Comparison of ENCODE assay signal across 1 cellular context in genomic region chr11:61999141-61999975, GRCh38.
TF ChIP-seq lines count a peak whose summit lies in the region.

No MANE protein-coding gene starts in this region.

TF ChIP-seq in HepG2, 621 proteins besides CTCF, POLR2A, EP300 and RAD21 (continued from another document and continues in another):
- TF ChIP-seq ARID3A (IDR thresholded peaks at IDR 0.05; ENCODE audit: low read depth, low read length) = no peak
- no peak for TF ChIP-seq DNMT3B (CRISPR knock-in tag; conservative IDR thresholded peaks at IDR 0.05)
- peak; percentile 61; the same call in 1 of the 2 replicates for TF ChIP-seq ZMYM2 (CRISPR knock-in tag; IDR thresholded peaks at IDR 0.05)
- no peak for TF ChIP-seq ZNF17 (CRISPR knock-in tag; IDR thresholded peaks at IDR 0.05)
- TF ChIP-seq FOSL1 (CRISPR knock-in tag; IDR thresholded peaks at IDR 0.05; ENCODE audit: borderline replicate concordance) = no peak
- TF ChIP-seq ZNF136 (CRISPR knock-in tag; IDR thresholded peaks at IDR 0.05; ENCODE audit: low read depth) = no peak
- peak; percentile 64; the same call in 1 of the 2 replicates for TF ChIP-seq HNF4G (IDR thresholded peaks at IDR 0.05; ENCODE audit: borderline replicate concordance, low read depth, low read length)
- no peak for TF ChIP-seq HNF4G (CRISPR knock-in tag; IDR thresholded peaks at IDR 0.05; ENCODE audit: borderline replicate concordance, low read depth)
- TF ChIP-seq ZNF549 (CRISPR knock-in tag; IDR thresholded peaks at IDR 0.05) = no peak
- no peak for TF ChIP-seq E2F5 (CRISPR knock-in tag; conservative IDR thresholded peaks at IDR 0.05)
- TF ChIP-seq CEBPB (IDR thresholded peaks at IDR 0.05; ENCODE audit: borderline replicate concordance, low read depth, low read length) = peak; percentile 53; the same call in 1 of the 2 replicates
- no peak for TF ChIP-seq TIGD3 (CRISPR knock-in tag; IDR thresholded peaks at IDR 0.05; ENCODE audit: borderline replicate concordance)
- TF ChIP-seq ZNF564 (CRISPR knock-in tag; IDR thresholded peaks at IDR 0.05) = no peak
- no peak for TF ChIP-seq ZNF143 (CRISPR knock-in tag; IDR thresholded peaks at IDR 0.05)
- TF ChIP-seq IRX3 (CRISPR knock-in tag; IDR thresholded peaks at IDR 0.05; ENCODE audit: borderline replicate concordance, low read depth) = no peak
- TF ChIP-seq DMTF1 (CRISPR knock-in tag; IDR thresholded peaks at IDR 0.05) = no peak
- no peak for TF ChIP-seq HNF1A (IDR thresholded peaks at IDR 0.05; ENCODE audit: low read depth)
- no peak for TF ChIP-seq HNF1A (CRISPR knock-in tag; IDR thresholded peaks at IDR 0.05; ENCODE audit: borderline replicate concordance)
- TF ChIP-seq ATF6 (CRISPR knock-in tag; conservative IDR thresholded peaks at IDR 0.05) = no peak
- peak; percentile 5; the same call in 1 of the 2 replicates for TF ChIP-seq ZNF280D (CRISPR knock-in tag; IDR thresholded peaks at IDR 0.05)
- TF ChIP-seq MIXL1 (CRISPR knock-in tag; IDR thresholded peaks at IDR 0.05) = no peak
- no peak for TF ChIP-seq GLI4 (CRISPR knock-in tag; IDR thresholded peaks at IDR 0.05; ENCODE audit: borderline replicate concordance)
- no peak for TF ChIP-seq ZNF704 (CRISPR knock-in tag; IDR thresholded peaks at IDR 0.05; ENCODE audit: borderline replicate concordance)
- TF ChIP-seq CREB1 (IDR thresholded peaks at IDR 0.05) = no peak
- no peak for TF ChIP-seq CREB1 (CRISPR knock-in tag; IDR thresholded peaks at IDR 0.05)
- TF ChIP-seq YEATS2 (CRISPR knock-in tag; IDR thresholded peaks at IDR 0.05; ENCODE audit: borderline replicate concordance) = peak; percentile 18; the same call in 1 of the 2 replicates
- TF ChIP-seq MAF1 (CRISPR knock-in tag; IDR thresholded peaks at IDR 0.05; ENCODE audit: borderline replicate concordance) = no peak
- no peak for TF ChIP-seq ZNF557 (CRISPR knock-in tag; IDR thresholded peaks at IDR 0.05)
- TF ChIP-seq MXI1 (IDR thresholded peaks at IDR 0.05; ENCODE audit: borderline replicate concordance, low read depth, low read length) = no peak
- no peak for TF ChIP-seq GLMP (CRISPR knock-in tag; IDR thresholded peaks at IDR 0.05; ENCODE audit: borderline replicate concordance)
- no peak for TF ChIP-seq MZF1 (CRISPR knock-in tag; IDR thresholded peaks at IDR 0.05; ENCODE audit: borderline replicate concordance)
- no peak for TF ChIP-seq ZSCAN5A (CRISPR knock-in tag; IDR thresholded peaks at IDR 0.05; ENCODE audit: borderline replicate concordance)
- no peak for TF ChIP-seq KDM4B (CRISPR knock-in tag; IDR thresholded peaks at IDR 0.05)
- no peak for TF ChIP-seq TCF12 (IDR thresholded peaks at IDR 0.05)
- TF ChIP-seq TCF12 (CRISPR knock-in tag; IDR thresholded peaks at IDR 0.05) = no peak
- no peak for TF ChIP-seq ZNF629 (CRISPR knock-in tag; conservative IDR thresholded peaks at IDR 0.05)
- TF ChIP-seq RARA (CRISPR knock-in tag; IDR thresholded peaks at IDR 0.05) = no peak
- TF ChIP-seq ZIK1 (CRISPR knock-in tag; IDR thresholded peaks at IDR 0.05; ENCODE audit: borderline replicate concordance, low read depth) = no peak
- TF ChIP-seq THAP11 (CRISPR knock-in tag; IDR thresholded peaks at IDR 0.05) = 0 out of 2 replicates have a peak, but pooled peaks have one; percentile 40
- no peak for TF ChIP-seq ZNF597 (CRISPR knock-in tag; IDR thresholded peaks at IDR 0.05)
- no peak for TF ChIP-seq ZNF501 (CRISPR knock-in tag; IDR thresholded peaks at IDR 0.05)
- TF ChIP-seq TSC22D2 (CRISPR knock-in tag; IDR thresholded peaks at IDR 0.05; ENCODE audit: borderline replicate concordance) = no peak
